14 cellular contexts compared by ENCODE assay signal in genomic region chr7:130946110-130946509, GRCh38.
DNase-seq lines count a peak whose midpoint lies in the region; ATAC-seq and TF ChIP-seq lines count a peak whose summit lies in the region.
"Had no signal": no experiment of that assay in that cellular context is flagged by ENCODE, and none has a peak within 500 bp of the region (broad histone marks: within the 10 kb centered on the region; RNA-seq: fewer than 3 reads in every experiment).

No MANE protein-coding gene starts in this region.

- in situ Hi-C loops in IMR-90 (cut with MboI; ENCODE audit: low sequenced_read_pairs) = no loop called here

- H3K36me3 Mint-ChIP-seq in CD8-positive, alpha-beta memory T cell = peaks cover 2 to 62% (median 10%) of the 10 kb centered on the region in 3 donors
- peaks cover 43% of the 10 kb centered on the region for H3K36me3 Mint-ChIP-seq in activated naive CD8-positive, alpha-beta T cell treated with anti-CD3 and anti-CD28 coated beads, Interleukin-2, amount 10 ng/mL, durations not matched to agents 7 days and 5 days
- no peaks in the 10 kb centered on the region for H3K36me3 Mint-ChIP-seq in natural killer cell

- peak overlapping the region; percentile 45; the same call in 1 of the 2 replicates for H4K91ac ChIP-seq in IMR-90 (ENCODE audit: insufficient read depth, low read depth, low read length)

- peak overlapping the region in 1 of 2 experiments; percentile 74; a peak in 2 of 4 replicates for H4K8ac ChIP-seq in IMR-90 (ENCODE audit: low read depth in 2 of 2, low read length in 2 of 2)

- no peaks in the 10 kb centered on the region for H3K9me3 Mint-ChIP-seq in CD8-positive, alpha-beta memory T cell
- no peaks in the 10 kb centered on the region for H3K9me3 Mint-ChIP-seq in activated naive CD8-positive, alpha-beta T cell treated with anti-CD3 and anti-CD28 coated beads, Interleukin-2, amount 10 ng/mL, durations not matched to agents 7 days and 5 days
- H3K9me3 Mint-ChIP-seq in natural killer cell = no peaks in the 10 kb centered on the region

- H3K56ac ChIP-seq in IMR-90 (ENCODE audit: extremely low read depth, insufficient read depth, low read length) = no peak overlapping the region

- POLR2A ChIA-PET in CD8-positive, alpha-beta memory T cell (lab: Charles Lee) = interaction anchor here (0.7 to 1.2 kb wide), 4 partner anchors 13 to 33 kb away, joined by 3 to 8 read pairs (median 3); no protein-coding TSS in a partner anchor
- POLR2A ChIA-PET in IMR-90 (lab: Charles Lee; ENCODE audit: unreplicated experiment) = no interaction called here
- POLR2A ChIA-PET in activated naive CD8-positive, alpha-beta T cell treated with anti-CD3 and anti-CD28 coated beads, Interleukin-2, amount 10 ng/mL, durations not matched to agents 7 days and 5 days (lab: Charles Lee) = interaction anchor here (2.5 to 2.7 kb wide), 2 partner anchors 10 to 14 kb away, joined by 12 to 13 read pairs; no protein-coding TSS in a partner anchor

- no peak for TF ChIP-seq RAD21 in IMR-90 (IDR thresholded peaks at IDR 0.05; ENCODE audit: low read length)

- H3K14ac ChIP-seq in IMR-90 (replicated peaks; ENCODE audit: low read depth, low read length) = peak overlapping the region; percentile 74

- intact Hi-C loops in IMR-90 (cut with micrococcal nuclease) (no loop called here), natural killer cell (cut with micrococcal nuclease) (loop anchor here (10.0 kb wide), 1 partner anchor 51 kb away; no protein-coding TSS in a partner anchor)

- H2AK9ac ChIP-seq in IMR-90 (replicated peaks; ENCODE audit: low read depth, low read length, poor library complexity) = no peak overlapping the region

- no peak for TF ChIP-seq POLR2A in IMR-90 (IDR thresholded peaks at IDR 0.05; ENCODE audit: low read depth, low read length)

- peak overlapping the region; percentile 90 for H2BK5ac ChIP-seq in IMR-90 (ENCODE audit: low read depth, low read length, poor library complexity, severe bottlenecking)

- H3K4ac ChIP-seq in IMR-90 (ENCODE audit: low read depth, low read length) = peak overlapping the region; percentile 76

- H3K36me3 ChIP-seq in CD8-positive, alpha-beta memory T cell (ENCODE audit: insufficient read depth, low read length) = peaks cover 3% of the 10 kb centered on the region
- H3K36me3 ChIP-seq in IMR-90 (ENCODE audit: control insufficient read depth, insufficient read depth, low read length) = peaks cover 9% of the 10 kb centered on the region
- H3K36me3 ChIP-seq: Peyer's patch had no signal

- peak overlapping the region; percentile 85 for H2BK120ac ChIP-seq in IMR-90 (ENCODE audit: low read depth, low read length)

- BruUV-seq in IMR-90 (replicated peaks; lab: Mats Ljungman, UMichigan) = no TSS peak

- H3K9ac ChIP-seq in IMR-90 (ENCODE audit: low read depth, low read length) = no peak overlapping the region

- H3K4me1 Mint-ChIP-seq in CD8-positive, alpha-beta memory T cell = peaks cover 74 to 77% (median 74%) of the 10 kb centered on the region in 3 donors
- peaks cover 60% of the 10 kb centered on the region for H3K4me1 Mint-ChIP-seq in activated naive CD8-positive, alpha-beta T cell treated with anti-CD3 and anti-CD28 coated beads, Interleukin-2, amount 10 ng/mL, durations not matched to agents 7 days and 5 days
- peaks cover 55% of the 10 kb centered on the region in 2 donors for H3K4me1 Mint-ChIP-seq in natural killer cell

- peak overlapping the region; percentile 85; the same call in 1 of the 3 replicates for H2BK15ac ChIP-seq in IMR-90 (ENCODE audit: low read depth, low read length)

- H2AFZ ChIP-seq in IMR-90 (replicated peaks; ENCODE audit: low read length, poor library complexity) = no peak overlapping the region

- ATAC-seq in IMR-90 (ENCODE audit: low read depth) (no peak), natural killer cell (no peak), HG03175 (IDR thresholded peaks at IDR 0.05; ENCODE audit: unreplicated experiment) (no peak)
- no peak for ATAC-seq in activated naive CD8-positive, alpha-beta T cell treated with anti-CD3 and anti-CD28 coated beads, Interleukin-2, amount 10 ng/mL, durations not matched to agents 7 days and 5 days (ENCODE audit: low read depth)
- ATAC-seq: gastroesophageal sphincter, right cardiac atrium had no signal

- no peaks in the 10 kb centered on the region for H4K20me1 ChIP-seq in IMR-90 (ENCODE audit: insufficient read depth, low read length)

- DNase-seq in CD8-positive, alpha-beta memory T cell = no peak
- DNase-seq in IMR-90 = no peak
- no peak for DNase-seq in activated naive CD8-positive, alpha-beta T cell treated with anti-CD3 and anti-CD28 coated beads, Interleukin-2, amount 10 ng/mL, durations not matched to agents 7 days and 5 days
- no peak for DNase-seq in natural killer cell
- no peak for DNase-seq in HuH-7 (ENCODE audit: low spot score)
- no peak for DNase-seq in kidney tubule cell (ENCODE audit: low spot score)
- DNase-seq: islet precursor cell, NCI-H1417, NCI-H524 treated with DMSO at 0.1 percent for 48 hours, Peyer's patch, T1000 had no signal

- peak overlapping the region; percentile 83 for H3K23ac ChIP-seq in IMR-90 (ENCODE audit: low read depth, low read length)

- peaks cover 7% of the 10 kb centered on the region for H3K9me1 ChIP-seq in IMR-90 (ENCODE audit: insufficient read depth, low read length)

- H3K27me3 Mint-ChIP-seq in CD8-positive, alpha-beta memory T cell = peaks cover 0 to 3% of the 10 kb centered on the region in 2 donors
- no peaks in the 10 kb centered on the region for H3K27me3 Mint-ChIP-seq in activated naive CD8-positive, alpha-beta T cell treated with anti-CD3 and anti-CD28 coated beads, Interleukin-2, amount 10 ng/mL, durations not matched to agents 7 days and 5 days
- H3K27me3 Mint-ChIP-seq in natural killer cell (ENCODE audit: low read depth in 2 of 2) = no peaks in the 10 kb centered on the region

- WGBS in IMR-90 (ENCODE audit: extremely low coverage in 2 of 2, insufficient read length in 1 of 2), 2 experiments = no CpG with 5 or more reads among the region's 1 CpG

- H2BK20ac ChIP-seq in IMR-90 (ENCODE audit: low read depth, low read length) = peak overlapping the region; percentile 13; the same call in 1 of the 2 replicates

- peaks cover 85% of the 10 kb centered on the region for H3K4me1 ChIP-seq in CD8-positive, alpha-beta memory T cell (ENCODE audit: insufficient read depth, low read length)
- peaks cover 13% of the 10 kb centered on the region for H3K4me1 ChIP-seq in IMR-90 (ENCODE audit: control insufficient read depth, insufficient read depth, low read length)

- H4K5ac ChIP-seq in IMR-90 (ENCODE audit: low read depth, low read length) = peak overlapping the region; percentile 77

- TF ChIP-seq CTCF in IMR-90 (conservative IDR thresholded peaks at IDR 0.05; ENCODE audit: low read depth, low read length) = no peak
- TF ChIP-seq CTCF in natural killer cell (IDR thresholded peaks at IDR 0.05) = no peak

- CTCF ChIA-PET in CD8-positive, alpha-beta memory T cell (lab: Charles Lee) = interaction anchor here (1.0 to 10.1 kb wide), 5 partner anchors 9 to 82 kb away, joined by 3 to 56 read pairs (median 4); no protein-coding TSS in a partner anchor
- CTCF ChIA-PET in IMR-90 (lab: Yijun Ruan, JAX) = interaction anchor here (1.4 kb wide), 1 partner anchor 13 kb away, joined by 5 read pairs; no protein-coding TSS in a partner anchor

- no peaks in the 10 kb centered on the region for H3K9me3 ChIP-seq in CD8-positive, alpha-beta memory T cell (ENCODE audit: low read length)
- no peaks in the 10 kb centered on the region for H3K9me3 ChIP-seq in IMR-90 (ENCODE audit: control insufficient read depth, insufficient read depth, low read length)
- H3K9me3 ChIP-seq: gastroesophageal sphincter, Peyer's patch had no signal

- H3K27me3 ChIP-seq in CD8-positive, alpha-beta memory T cell (ENCODE audit: insufficient read depth, low read length, poor library complexity, severe bottlenecking) = no peaks in the 10 kb centered on the region
- no peaks in the 10 kb centered on the region for H3K27me3 ChIP-seq in IMR-90 (ENCODE audit: control insufficient read depth, insufficient read depth, low read length)
- H3K27me3 ChIP-seq: gastroesophageal sphincter, Peyer's patch had no signal

- dilution Hi-C loops in IMR-90 (cut with HindIII; ENCODE audit: low sequenced_read_pairs, unreplicated experiment) = no loop called here

- H3K79me1 ChIP-seq in IMR-90 (ENCODE audit: low read depth in 1 of 2, low read length in 2 of 2) = peaks cover 23 to 52% of the 10 kb centered on the region in 2 experiments

- H3K27ac ChIP-seq in CD8-positive, alpha-beta memory T cell (ENCODE audit: low read depth, low read length) = no peak overlapping the region
- H3K27ac ChIP-seq in IMR-90 (ENCODE audit: insufficient read depth, low read length) = peak overlapping the region; percentile 82

- peak overlapping the region; percentile 58 for H3K18ac ChIP-seq in IMR-90 (ENCODE audit: low read depth, low read length)

- no peak overlapping the region for H3K4me3 ChIP-seq in CD8-positive, alpha-beta memory T cell (ENCODE audit: low read length)
- H3K4me3 ChIP-seq in IMR-90 (ENCODE audit: insufficient read depth, low read depth, low read length) = no peak overlapping the region
- H3K4me3 ChIP-seq: gastroesophageal sphincter, Peyer's patch had no signal

- H2AK5ac ChIP-seq in IMR-90 (ENCODE audit: low read depth, low read length) = peak overlapping the region; percentile 88

- peak overlapping the region in 6 of 7 donors; percentile 23 to 81 (median 40) for H3K4me3 Mint-ChIP-seq in CD8-positive, alpha-beta memory T cell
- no peak overlapping the region for H3K4me3 Mint-ChIP-seq in activated naive CD8-positive, alpha-beta T cell treated with anti-CD3 and anti-CD28 coated beads, Interleukin-2, amount 10 ng/mL, durations not matched to agents 7 days and 5 days
- H3K4me3 Mint-ChIP-seq in natural killer cell = no peak overlapping the region

- H3K27ac Mint-ChIP-seq in CD8-positive, alpha-beta memory T cell = peak overlapping the region; percentile 74 to 97 (median 92)
- H3K27ac Mint-ChIP-seq in activated naive CD8-positive, alpha-beta T cell treated with anti-CD3 and anti-CD28 coated beads, Interleukin-2, amount 10 ng/mL, durations not matched to agents 7 days and 5 days = peak overlapping the region; percentile 15
- peak overlapping the region; percentile 89 to 97 for H3K27ac Mint-ChIP-seq in natural killer cell

- H3K4me2 ChIP-seq in IMR-90 (ENCODE audit: low read depth, low read length) = no peak overlapping the region

TF ChIP-seq in IMR-90, 13 proteins besides CTCF, POLR2A, EP300 and RAD21:
- TF ChIP-seq NFE2L2 (IDR thresholded peaks at IDR 0.05; ENCODE audit: low read depth, low read length) (no peak), MAFK (IDR thresholded peaks at IDR 0.05; ENCODE audit: low read depth, low read length) (peak; percentile 56; the same call in 1 of the 2 replicates), CHD1 (IDR thresholded peaks at IDR 0.05; ENCODE audit: low read depth, low read length) (no peak), CEBPB (IDR thresholded peaks at IDR 0.05; ENCODE audit: low read depth, low read length) (peak; percentile 60; the same call in 1 of the 2 replicates), BHLHE40 (IDR thresholded peaks at IDR 0.05; ENCODE audit: low read depth, low read length) (no peak)

Comparison
In these comparisons a context has a peak if more than half of its experiments do, and no peak if none do; other contexts are left out.
1. H3K27ac Mint-ChIP-seq: peak in every context shown above with its lines; median percentile 93 in natural killer cell; 92 in CD8-positive, alpha-beta memory T cell; 15 in activated naive CD8-positive, alpha-beta T cell treated with anti-CD3 and anti-CD28 coated beads, Interleukin-2, amount 10 ng/mL, durations not matched to agents 7 days and 5 days.
2. H3K4me3 Mint-ChIP-seq: peak in CD8-positive, alpha-beta memory T cell (6 of 7); none in activated naive CD8-positive, alpha-beta T cell treated with anti-CD3 and anti-CD28 coated beads, Interleukin-2, amount 10 ng/mL, durations not matched to agents 7 days and 5 days (single experiment) and natural killer cell (single experiment).